In genomic region chr12:89499857-89500256, GRCh38 we compare ENCODE assay signal across 7 cellular contexts.
"Had no signal": no experiment of that assay in that cellular context is flagged by ENCODE, and none has a peak within 500 bp of the region (broad histone marks: within the 10 kb centered on the region; RNA-seq: fewer than 3 reads in every experiment).

No MANE protein-coding gene starts in this region.

- ATAC-seq: GM23338, HepG2 had no signal

- H3K27ac Mint-ChIP-seq: GM23338, IgD-negative memory B cell had no signal

- H3K9me3 Mint-ChIP-seq: GM23338, IgD-negative memory B cell had no signal

- H3K4me3 ChIP-seq: GM23338 had no signal

- H3K4me3 Mint-ChIP-seq: GM23338, H9, IgD-negative memory B cell had no signal

- DNase-seq: H9, HCEC 1CT, KBM-7 had no signal

- H3K27ac ChIP-seq: HL-60 had no signal

- H3K27me3 Mint-ChIP-seq: IgD-negative memory B cell had no signal
